ENCODE assay signal across 7 cellular contexts in the genomic region with DNA sequence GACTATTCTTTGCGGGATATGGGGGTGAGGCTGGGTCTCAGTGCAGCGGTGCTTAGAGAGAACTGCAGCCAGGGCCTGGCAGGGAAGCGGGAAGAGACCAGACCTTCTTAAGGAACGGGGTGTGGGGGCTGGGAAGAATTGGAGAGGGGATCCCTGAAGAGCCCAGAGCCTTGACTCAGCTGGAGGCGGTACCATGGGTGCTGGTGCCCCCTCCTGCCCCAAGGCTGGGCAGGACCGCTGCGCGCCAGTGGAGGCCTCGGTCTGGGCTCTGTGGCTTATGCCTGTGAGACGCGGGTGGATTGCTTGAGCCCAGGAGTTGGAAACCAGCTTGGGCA. TPM values are rescaled to one million over a fixed set of nuclear protein-coding genes. Genes with fewer than 3 reads are reported as not detected.
DNase-seq lines count a peak whose midpoint lies in the region; ATAC-seq and TF ChIP-seq lines count a peak whose summit lies in the region.
"Had no signal": no experiment of that assay in that cellular context is flagged by ENCODE, and none has a peak within 500 bp of the region (broad histone marks: within the 10 kb centered on the region; RNA-seq: fewer than 3 reads in every experiment).

No MANE protein-coding gene starts in this region.

- WGBS in liver: 92% methylated on average over 11 of the region's 11 CpGs

- peaks cover 5 to 44% (median 35%) of the 10 kb centered on the region in 11 experiments; a peak in 20 of 22 replicates for H3K36me3 ChIP-seq in BLaER1 treated with 17β-estradiol and CSF1 and Interleukin-3, amounts not matched to agents 10 nM and 100 nM
- H3K36me3 ChIP-seq in WERI-Rb-1: peaks cover 52% of the 10 kb centered on the region
- no peaks in the 10 kb centered on the region for H3K36me3 ChIP-seq in liver (ENCODE audit: control insufficient read depth in 4 of 4, insufficient read depth in 3 of 4, low read depth in 1 of 4, low read length in 3 of 4)

- H3K4me2 ChIP-seq in BLaER1 treated with 17β-estradiol and CSF1 and Interleukin-3, amounts not matched to agents 10 nM and 100 nM: peak overlapping the region; percentile 87 to 100 (median 97)

- no peak for TF ChIP-seq CTCF in WERI-Rb-1 (IDR thresholded peaks at IDR 0.05; ENCODE audit: low read depth, low read length)
- TF ChIP-seq CTCF in liver (IDR thresholded peaks at IDR 0.05; ENCODE audit: low read depth, low read length, missing input control): no peak

- H3K9me3 ChIP-seq in BLaER1 treated with 17β-estradiol and CSF1 and Interleukin-3, amounts not matched to agents 10 nM and 100 nM (replicated peaks in 1 of 11): no peaks in the 10 kb centered on the region
- H3K9me3 ChIP-seq in WERI-Rb-1 (ENCODE audit: severe bottlenecking): no peaks in the 10 kb centered on the region
- no peaks in the 10 kb centered on the region for H3K9me3 ChIP-seq in liver (ENCODE audit: control insufficient read depth in 4 of 4, low read length in 3 of 4)

- TF ChIP-seq POLR2A in erythroblast (IDR thresholded peaks at IDR 0.05; ENCODE audit: low read length): no peak

- peak overlapping the region in 10 of 11 experiments; percentile 86 to 96 (median 94); a peak in 19 of 22 replicates for H3K27ac ChIP-seq in BLaER1 treated with 17β-estradiol and CSF1 and Interleukin-3, amounts not matched to agents 10 nM and 100 nM
- peak overlapping the region; percentile 97 for H3K27ac ChIP-seq in WERI-Rb-1
- peak overlapping the region; percentile 24 to 47 for H3K27ac ChIP-seq in liver (ENCODE audit: low read depth in 1 of 2, low read length in 2 of 2)

- H4K20me1 ChIP-seq in BLaER1 treated with 17β-estradiol and CSF1 and Interleukin-3, amounts not matched to agents 10 nM and 100 nM: no peaks in the 10 kb centered on the region

- no peak overlapping the region for H3K4me3 ChIP-seq in BLaER1 treated with 17β-estradiol and CSF1 and Interleukin-3, amounts not matched to agents 10 nM and 100 nM
- H3K4me3 ChIP-seq in WERI-Rb-1 (ENCODE audit: low read depth, low read length): no peak overlapping the region
- H3K4me3 ChIP-seq in liver (ENCODE audit: low read depth in 1 of 3, low read length in 3 of 3): no peak overlapping the region

- DNase-seq in WERI-Rb-1 (no peak), cortex of kidney (lab: John Stamatoyannopoulos, UW) (no peak), erythroblast (lab: John Stamatoyannopoulos, UW) (no peak)

- H3K9ac ChIP-seq in BLaER1 treated with 17β-estradiol and CSF1 and Interleukin-3, amounts not matched to agents 10 nM and 100 nM: peak overlapping the region; percentile 77 to 98 (median 89); a peak in 18 of 22 replicates
- no peak overlapping the region for H3K9ac ChIP-seq in liver (ENCODE audit: low read depth in 1 of 2, low read length in 2 of 2)

- no peak for ATAC-seq in HG03469 (IDR thresholded peaks at IDR 0.05; ENCODE audit: unreplicated experiment)

- no peaks in the 10 kb centered on the region for H3K27me3 ChIP-seq in BLaER1 treated with 17β-estradiol and CSF1 and Interleukin-3, amounts not matched to agents 10 nM and 100 nM
- H3K27me3 ChIP-seq in WERI-Rb-1 (ENCODE audit: insufficient read depth, low read depth, severe bottlenecking): no peaks in the 10 kb centered on the region
- H3K27me3 ChIP-seq in liver (ENCODE audit: control insufficient read depth in 4 of 4, insufficient read depth in 4 of 4, low read length in 3 of 4): no peaks in the 10 kb centered on the region

- TF ChIP-seq RAD21 in liver (IDR thresholded peaks at IDR 0.05): no peak

- peaks cover 47 to 69% (median 57%) of the 10 kb centered on the region in 10 experiments for H3K4me1 ChIP-seq in BLaER1 treated with 17β-estradiol and CSF1 and Interleukin-3, amounts not matched to agents 10 nM and 100 nM
- H3K4me1 ChIP-seq in liver (ENCODE audit: control insufficient read depth in 4 of 4, insufficient read depth in 4 of 4, low read length in 3 of 4): peaks cover 15 to 63% (median 46%) of the 10 kb centered on the region in 4 donors

TF ChIP-seq in liver, 16 proteins besides CTCF, POLR2A, EP300 and RAD21:
- TF ChIP-seq YY1 (IDR thresholded peaks at IDR 0.05): no peak
- TF ChIP-seq EGR1 (IDR thresholded peaks at IDR 0.05; ENCODE audit: low read depth in 2 of 2): no peak
- TF ChIP-seq, protein P1, sequence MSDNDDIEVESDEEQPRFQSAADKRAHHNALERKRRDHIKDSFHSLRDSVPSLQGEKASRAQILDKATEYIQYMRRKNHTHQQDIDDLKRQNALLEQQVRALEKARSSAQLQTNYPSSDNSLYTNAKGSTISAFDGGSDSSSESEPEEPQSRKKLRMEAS (IDR thresholded peaks at IDR 0.05): no peak
- TF ChIP-seq REST (IDR thresholded peaks at IDR 0.05): no peak
- TF ChIP-seq HNF4G (IDR thresholded peaks at IDR 0.05): no peak
- TF ChIP-seq NR2F2 (IDR thresholded peaks at IDR 0.05): no peak
- TF ChIP-seq TAF1 (conservative IDR thresholded peaks at IDR 0.05): no peak
- TF ChIP-seq SP1 (IDR thresholded peaks at IDR 0.05): no peak
- no peak for TF ChIP-seq RXRA (IDR thresholded peaks at IDR 0.05)
- no peak for TF ChIP-seq JUND (IDR thresholded peaks at IDR 0.05)
- TF ChIP-seq HNF4A (conservative IDR thresholded peaks at IDR 0.05): no peak
- no peak for TF ChIP-seq ZBTB33 (IDR thresholded peaks at IDR 0.05)
- TF ChIP-seq FOXA2 (IDR thresholded peaks at IDR 0.05): no peak

RNA-seq across cellular contexts. Expression of gene RNU7-1, which starts 1.3 kb away (rescaled TPM):
- total RNA-seq in liver: not detected
- polyA plus RNA-seq in liver: not detected
- polyA plus RNA-seq: esophagus had no signal

RNA-seq across cellular contexts. Expression of gene C12orf57, which starts 1.5 kb away (rescaled TPM):
- 10 to 100 TPM; 49.2 to 53.8 TPM for total RNA-seq in liver
- 100 to 1,000 TPM in 1 of 2 donors, 10 to 100 TPM in 1; 77.7 to 193 TPM for polyA plus RNA-seq in liver

RNA-seq across cellular contexts. Expression of gene PTPN6, which starts 8.9 kb away (rescaled TPM):
- total RNA-seq in liver: 10 to 100 TPM; 19.7 to 41.0 TPM
- 10 to 100 TPM; 15.2 to 19.4 TPM for polyA plus RNA-seq in liver

RNA-seq across cellular contexts. Expression of gene ATN1, which starts 14.5 kb away (rescaled TPM):
- 10 to 100 TPM in 1 of 2 donors, 1 to 10 TPM in 1; 3.6 to 10.2 TPM for total RNA-seq in liver
- 10 to 100 TPM in 1 of 2 donors, 1 to 10 TPM in 1; 5.6 to 12.6 TPM for polyA plus RNA-seq in liver

RNA-seq across cellular contexts. Expression of gene ENO2, which starts 27.9 kb away (rescaled TPM):
- total RNA-seq in liver: 1 to 10 TPM; 1.1 to 3.1 TPM
- 1 to 10 TPM; 1.3 to 1.6 TPM for polyA plus RNA-seq in liver

Comparison
In these comparisons a context has a peak if more than half of its experiments do, and no peak if none do; other contexts are left out.
1. H3K27ac ChIP-seq: peak in every context shown above with its lines; median percentile 97 in WERI-Rb-1; 94 in BLaER1 treated with 17β-estradiol and CSF1 and Interleukin-3, amounts not matched to agents 10 nM and 100 nM; 36 in liver.
2. H3K9ac ChIP-seq: peak in BLaER1 treated with 17β-estradiol and CSF1 and Interleukin-3, amounts not matched to agents 10 nM and 100 nM (11 of 11); none in liver (0 of 2).